ENCODE assay signal across 34 cellular contexts in the genomic region with DNA sequence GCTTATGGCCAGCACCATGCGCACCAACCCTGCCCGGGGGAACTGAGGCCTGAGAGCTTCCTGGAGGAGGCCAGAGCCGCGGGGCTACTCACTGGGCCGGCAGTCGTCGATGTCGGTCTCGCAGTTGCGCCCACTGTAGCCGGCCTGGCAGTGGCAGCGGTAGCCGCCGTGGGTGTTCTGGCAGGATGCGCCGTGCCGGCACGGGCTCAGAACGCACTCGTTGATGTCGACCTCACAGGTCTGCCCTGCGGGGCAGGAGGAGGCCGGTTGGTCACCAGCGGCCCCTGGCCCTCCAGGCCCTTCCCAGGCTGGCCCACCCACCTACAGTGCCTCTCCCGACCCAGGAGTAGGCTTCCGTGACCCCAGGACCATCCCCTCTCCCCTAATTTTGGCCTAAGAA. TPM values are rescaled to one million over a fixed set of nuclear protein-coding genes. Genes with fewer than 3 reads are reported as not detected.
DNase-seq lines count a peak whose midpoint lies in the region; ATAC-seq, FAIRE-seq and TF ChIP-seq lines count a peak whose summit lies in the region.
"Had no signal": no experiment of that assay in that cellular context is flagged by ENCODE, and none has a peak within 500 bp of the region (broad histone marks: within the 10 kb centered on the region; RNA-seq: fewer than 3 reads in every experiment).

No MANE protein-coding gene starts in this region.

- H3K9me3 ChIP-seq in K562 (replicated peaks; ENCODE audit: control insufficient read depth, insufficient read depth, low read depth, low read length) (no peaks in the 10 kb centered on the region), left lung (no peaks in the 10 kb centered on the region), stomach (no peaks in the 10 kb centered on the region)
- H3K9me3 ChIP-seq: BE2C, SK-N-SH, tibial artery had no signal

- peak overlapping the region; percentile 55 to 70; a peak in 1 of 4 replicates for H3K9ac ChIP-seq in K562 (ENCODE audit: insufficient read depth in 1 of 2, low read depth in 2 of 2, low read length in 2 of 2)
- H3K9ac ChIP-seq: KMS-11, SK-N-SH had no signal

- H3K36me3 ChIP-seq in H7 (replicated peaks; ENCODE audit: control insufficient read depth, insufficient read depth, low read length) (peaks cover 32% of the 10 kb centered on the region), K562 (ENCODE audit: control insufficient read depth, insufficient read depth, low read length) (peaks cover 77% of the 10 kb centered on the region; the same call in 2 of the 3 replicates), left lung (peaks cover 0 to 100% of the 10 kb centered on the region in 2 donors), stomach (peaks cover 76 to 100% (median 100%) of the 10 kb centered on the region in 4 donors)
- H3K36me3 ChIP-seq: BE2C had no signal

- no peaks in the 10 kb centered on the region for H4K20me1 ChIP-seq in K562 (replicated peaks; ENCODE audit: control insufficient read depth, insufficient read depth, low read length)

- H3K9me1 ChIP-seq in K562 (ENCODE audit: control insufficient read depth, insufficient read depth, low read length): peaks cover 6% of the 10 kb centered on the region

- POLR2A ChIA-PET in K562 (lab: Yijun Ruan, JAX): no interaction called here

- no peak overlapping the region for H3K4me2 ChIP-seq in K562 (ENCODE audit: insufficient read depth, low read length)
- H3K4me2 ChIP-seq: KMS-11, SK-N-SH had no signal

- no peaks in the 10 kb centered on the region for H3K27me3 ChIP-seq in H7 (ENCODE audit: control insufficient read depth, insufficient read depth, low read length)
- no peaks in the 10 kb centered on the region for H3K27me3 ChIP-seq in K562 (ENCODE audit: control insufficient read depth in 2 of 2, insufficient read depth in 2 of 2, low read length in 2 of 2)
- H3K27me3 ChIP-seq in left lung: no peaks in the 10 kb centered on the region
- H3K27me3 ChIP-seq in stomach: no peaks in the 10 kb centered on the region
- H3K27me3 ChIP-seq: BE2C, tibial artery had no signal

- 82% methylated on average over 9 of the region's 26 CpGs for WGBS in K562 (ENCODE audit: insufficient coverage, low coverage, missing lambda C conversion rate)
- WGBS in stomach, 5 donors: 76 to 95% (median 92%) methylated on average over 15 to 26 of the region's 26 CpGs

- FAIRE-seq in K562 (lab: Jason Lieb, UNC): no peak
- FAIRE-seq in frontal cortex (lab: Jason Lieb, UNC): no peak
- FAIRE-seq: astrocyte, GM12878 had no signal

- H3K4me3 ChIP-seq in H7 (ENCODE audit: insufficient read depth, low read depth, low read length): no peak overlapping the region
- H3K4me3 ChIP-seq in K562: no peak overlapping the region
- H3K4me3 ChIP-seq in left lung: no peak overlapping the region
- no peak overlapping the region for H3K4me3 ChIP-seq in stomach
- H3K4me3 ChIP-seq: GM12878, tibial artery had no signal

- peaks cover 7% of the 10 kb centered on the region; the same call in 1 of the 3 replicates for H3K79me2 ChIP-seq in K562 (ENCODE audit: control insufficient read depth, insufficient read depth, low read length)

- DNase-seq in H7: peak; percentile 61
- DNase-seq in K562 (ENCODE audit: extremely low read depth in 1 of 4, low spot score in 3 of 4): no peak
- no peak for DNase-seq in left lung
- DNase-seq in stomach: no peak
- no peak for DNase-seq in frontal cortex (ENCODE audit: low spot score in 2 of 2)
- DNase-seq in epidermal melanocyte (ENCODE audit: insufficient read length, low spot score): no peak
- DNase-seq: ACHN; activated CD4-positive, alpha-beta memory T cell treated with anti-CD3 and anti-CD28 coated beads, Interleukin-2, amount 10 ng/mL, durations not matched to agents 7 days and 5 days; activated CD4-positive, CD25-positive, alpha-beta regulatory T cell treated with anti-CD3 and anti-CD28 coated beads, Interleukin-2, amount 50 U/mL, for 72 hours; activated CD8-positive, alpha-beta memory T cell treated with anti-CD3 and anti-CD28 coated beads, Interleukin-2, amount 50 U/mL, for 48 hours; BE2C; CD8-positive, alpha-beta memory T cell; central memory CD4-positive, alpha-beta T cell; DMS 273 treated with DMSO at 0.1 percent for 48 hours; EL; head of caudate nucleus; HFFc6; midbrain; MM.1S; naive thymus-derived CD4-positive, alpha-beta T cell; NCI-H1417; NCI-H2107; NCI-H510A; occipital lobe; SK-N-SH; stimulated activated CD4-positive, alpha-beta T cell treated with anti-CD3 and anti-CD28 coated beads, Interleukin-12 subunit alpha, Interleukin-12 subunit beta, amount 100 ng/mL, for 4 hours; stimulated activated CD4-positive, alpha-beta T cell treated with anti-CD3 and anti-CD28 coated beads, Interleukin-4, amount 100 ng/mL, for 1 hour; T-helper 17 cell; tibial artery had no signal

- no peak overlapping the region for H2AFZ ChIP-seq in K562 (ENCODE audit: low read depth, low read length)

- H3K4me1 ChIP-seq in K562 (replicated peaks in 1 of 2; ENCODE audit: control insufficient read depth in 2 of 2, insufficient read depth in 2 of 2, low read length in 2 of 2) (peaks cover 16 to 54% of the 10 kb centered on the region in 2 experiments), left lung (peaks cover 0 to 20% of the 10 kb centered on the region in 2 donors), stomach (peaks cover 0 to 6% (median 0%) of the 10 kb centered on the region in 4 donors)
- H3K4me1 ChIP-seq: tibial artery had no signal

- in situ Hi-C loops in K562 (cut with MboI): no loop called here

- TF ChIP-seq POLR2A in K562 (conservative IDR thresholded peaks at IDR 0.05): no peak
- TF ChIP-seq POLR2A in stomach (IDR thresholded peaks at IDR 0.05): no peak

- ATAC-seq in K562 (no peak), left lung (no peak), HG03039 (IDR thresholded peaks at IDR 0.05; ENCODE audit: unreplicated experiment) (no peak), GM21717 (IDR thresholded peaks at IDR 0.05; ENCODE audit: unreplicated experiment) (no peak)
- ATAC-seq: GM12878; naive thymus-derived CD4-positive, alpha-beta T cell; T-helper 17 cell had no signal

- TF ChIP-seq CTCF in K562 (IDR thresholded peaks at IDR 0.05 in 2 of 3, conservative IDR thresholded peaks at IDR 0.05 in 1 of 3; ENCODE audit: insufficient read depth in 2 of 3, low read depth in 1 of 3, low read length in 3 of 3) (no peak), left lung (IDR thresholded peaks at IDR 0.05) (no peak), stomach (IDR thresholded peaks at IDR 0.05) (no peak)

- no peak for TF ChIP-seq RAD21 in K562 (CRISPR knock-in tag; conservative IDR thresholded peaks at IDR 0.05 in 1 of 2, IDR thresholded peaks at IDR 0.05 in 1 of 2)

- no peak overlapping the region for H3K27ac ChIP-seq in K562 (ENCODE audit: extremely low read depth, low read depth, low read length)
- peak overlapping the region; percentile 76 to 79 for H3K27ac ChIP-seq in left lung
- peak overlapping the region in 4 of 5 donors; percentile 39 to 73 (median 69) for H3K27ac ChIP-seq in stomach
- H3K27ac ChIP-seq: KMS-11, tibial artery had no signal

- intact Hi-C loops in K562 (cut with micrococcal nuclease): no loop called here
- intact Hi-C loops in left lung (cut with DNase I): no loop called here
- intact Hi-C loops in stomach (cut with DNase I; ENCODE audit: low total_unique reads): no loop called here

- TF ChIP-seq EP300 in K562 (IDR thresholded peaks at IDR 0.05; ENCODE audit: low read length) (no peak), stomach (IDR thresholded peaks at IDR 0.05) (no peak)

- CTCF ChIA-PET in K562 (lab: Yijun Ruan, JAX; ENCODE audit: low intra/inter-chr PET ratio): no interaction called here

- BruUV-seq in K562 (replicated peaks; lab: Mats Ljungman, UMichigan): no TSS peak

RNA-seq across cellular contexts. Expression of gene SEC16A, which starts 27.7 kb away (rescaled TPM):
- 17.7 and 23.2 TPM in 2 replicates for total RNA-seq in H7 (2014; rRNA removed; shearing (Covaris generic))
- 131 and 191 TPM in 2 replicates for total RNA-seq in K562 (2011; cell fraction: chromatin; rRNA removed; ENCODE audit: low replicate concordance)
- 87.9 and 99.6 TPM in 2 replicates for total RNA-seq in K562 (2011; cell fraction: nucleolus; rRNA removed)
- total RNA-seq in K562 (2011; cell fraction: nucleoplasm; rRNA removed): 87.4 and 93.4 TPM in 2 replicates
- 17.1 and 20.1 TPM in 2 replicates for total RNA-seq in K562 (2014; rRNA removed)
- 9.1 and 9.3 TPM in 2 replicates for total RNA-seq in K562 (2014; rRNA removed; fragmentation: Illumina TruSeq; extraction: Trizol)
- total RNA-seq in K562 (2015; rRNA removed; fragmentation: Illumina TruSeq; extraction: Trizol): 8.7 and 11.1 TPM in 2 replicates
- 56.1 and 62.8 TPM in 2 replicates for total RNA-seq in K562 (2021)
- 14.0 and 25.1 TPM in 2 replicates for polyA plus RNA-seq in K562 (2011; rRNA removed)
- 14.1 and 19.3 TPM in 2 replicates for polyA plus RNA-seq in K562 (2011; cell fraction: cytosol; rRNA removed)
- 83.4 and 92.4 TPM in 2 replicates for polyA plus RNA-seq in K562 (2011; cell fraction: nucleus; rRNA removed)
- 40.9 and 50.7 TPM in 2 replicates for polyA plus RNA-seq in K562 (2012)
- polyA plus RNA-seq in K562 (2014; fragmentation: Illumina TruSeq; extraction: Trizol): 44.6 and 47.6 TPM in 2 replicates
- 10 to 100 TPM in 1 of 2 experiments, 1 to 10 TPM in 1; 8.3 to 12.0 TPM for polyA plus RNA-seq in K562 (2014; fragmentation: Nextera tagmentation; extraction: Ambion mirVana)
- 30.9 and 32.2 TPM in 2 replicates for polyA plus RNA-seq in K562 (2014; rRNA removed)
- polyA minus RNA-seq in K562 (2011; rRNA and poly(A)+ RNA removed): 9.3 and 13.0 TPM in 2 replicates
- 32.1 and 45.6 TPM in 2 replicates for polyA minus RNA-seq in K562 (2011; cell fraction: cytosol; rRNA and poly(A)+ RNA removed)
- polyA minus RNA-seq in K562 (2011; cell fraction: nucleus; rRNA and poly(A)+ RNA removed): 19.7 and 31.5 TPM in 2 replicates
- total RNA-seq in left lung: 10 to 100 TPM; 77.8 to 79.5 TPM
- total RNA-seq in stomach: 100 to 1,000 TPM in 1 of 5 donors, 10 to 100 TPM in 4; 14.6 to 105 (median 60.3) TPM
- 10 to 100 TPM; 29.9 to 44.2 (median 32.2) TPM for polyA plus RNA-seq in stomach
- 9.0 TPM for total RNA-seq in frontal cortex

RNA-seq across cellular contexts. Expression of gene NOTCH1, which starts 35.3 kb away (rescaled TPM):
- total RNA-seq in H7 (2014; rRNA removed; shearing (Covaris generic)): 32.2 and 33.3 TPM in 2 replicates
- total RNA-seq in K562 (2011; cell fraction: chromatin; rRNA removed; ENCODE audit: low replicate concordance): 19.9 and 65.7 TPM in 2 replicates
- 52.4 and 65.7 TPM in 2 replicates for total RNA-seq in K562 (2011; cell fraction: nucleolus; rRNA removed)
- 25.2 and 35.0 TPM in 2 replicates for total RNA-seq in K562 (2011; cell fraction: nucleoplasm; rRNA removed)
- 7.1 and 12.0 TPM in 2 replicates for total RNA-seq in K562 (2014; rRNA removed)
- total RNA-seq in K562 (2014; rRNA removed; fragmentation: Illumina TruSeq; extraction: Trizol): 0.69 and 0.73 TPM in 2 replicates
- 2.3 and 2.8 TPM in 2 replicates for total RNA-seq in K562 (2015; rRNA removed; fragmentation: Illumina TruSeq; extraction: Trizol)
- total RNA-seq in K562 (2021): 26.7 and 31.4 TPM in 2 replicates
- polyA plus RNA-seq in K562 (2011; rRNA removed): 1.2 and 2.2 TPM in 2 replicates
- polyA plus RNA-seq in K562 (2011; cell fraction: cytosol; rRNA removed): 2.9 and 4.9 TPM in 2 replicates
- polyA plus RNA-seq in K562 (2011; cell fraction: nucleus; rRNA removed): 13.3 and 22.9 TPM in 2 replicates
- polyA plus RNA-seq in K562 (2012): 10.2 and 14.1 TPM in 2 replicates
- 2.6 and 6.3 TPM in 2 replicates for polyA plus RNA-seq in K562 (2014; fragmentation: Illumina TruSeq; extraction: Trizol)
- polyA plus RNA-seq in K562 (2014; fragmentation: Nextera tagmentation; extraction: Ambion mirVana): under 1 TPM; 0.03 to 0.04 TPM
- polyA plus RNA-seq in K562 (2014; rRNA removed): 8.2 and 8.6 TPM in 2 replicates
- polyA minus RNA-seq in K562 (2011; rRNA and poly(A)+ RNA removed): 2.0 and 2.8 TPM in 2 replicates
- polyA minus RNA-seq in K562 (2011; cell fraction: cytosol; rRNA and poly(A)+ RNA removed): 35.0 and 45.4 TPM in 2 replicates
- polyA minus RNA-seq in K562 (2011; cell fraction: nucleus; rRNA and poly(A)+ RNA removed): 15.9 and 18.9 TPM in 2 replicates
- 100 to 1,000 TPM in 1 of 2 donors, 10 to 100 TPM in 1; 65.1 to 102 TPM for total RNA-seq in left lung
- total RNA-seq in stomach: 100 to 1,000 TPM in 1 of 5 donors, 10 to 100 TPM in 4; 18.4 to 338 (median 62.5) TPM
- 1 to 10 TPM; 1.4 to 7.9 (median 2.3) TPM for polyA plus RNA-seq in stomach
- 15.9 TPM for total RNA-seq in frontal cortex
